ENCODE assay signal across 8 cellular contexts in genomic region chr17:4899341-4900230, GRCh38. TPM values are rescaled to one million over a fixed set of nuclear protein-coding genes. Genes with fewer than 3 reads are reported as not detected.
A peak's percentile ranks its signal among the peaks of the same experiment; 100 is the strongest.
DNase-seq lines count a peak whose midpoint lies in the region; ATAC-seq and TF ChIP-seq lines count a peak whose summit lies in the region.

Gene C17orf107 (plus strand): TSS chr17:4899536. CDS start chr17:4899763, 227 bp downstream.

- peak within 1 kb of the TSS; percentile 16 to 93; a peak in 2 of 4 replicates for H4K8ac ChIP-seq in IMR-90 (ENCODE audit: low read depth in 2 of 2, low read length in 2 of 2)

- DNase-seq in IMR-90 (peak; percentile 79), mesothelial cell of epicardium (ENCODE audit: low spot score in 2 of 2, unreplicated experiment in 2 of 2) (peak; percentile 69), NCI-H128 (lab: John Stamatoyannopoulos, UW; ENCODE audit: unreplicated experiment) (no peak)
- peak; percentile 93 to 97 for DNase-seq in activated CD8-positive, alpha-beta memory T cell treated with anti-CD3 and anti-CD28 coated beads for 4 hours (ENCODE audit: low read depth in 2 of 2)
- peak; percentile 95 to 97 (median 97) for DNase-seq in effector memory CD8-positive, alpha-beta T cell
- DNase-seq in stimulated activated CD8-positive, alpha-beta memory T cell treated with anti-CD3 and anti-CD28 coated beads, Interleukin-15, amount 100 ng/mL, for 24 hours (ENCODE audit: low read depth), result peak; percentile 86

- no peak for TF ChIP-seq CTCF in DOHH2 (IDR thresholded peaks at IDR 0.05; ENCODE audit: low read depth, low read length, poor library complexity, severe bottlenecking)
- TF ChIP-seq CTCF in IMR-90 (conservative IDR thresholded peaks at IDR 0.05; ENCODE audit: low read depth, low read length), result no peak
- no peak for TF ChIP-seq CTCF in mesothelial cell of epicardium (IDR thresholded peaks at IDR 0.05; ENCODE audit: unreplicated experiment)

- H3K18ac ChIP-seq in IMR-90 (ENCODE audit: low read depth, low read length), result 0 out of 2 replicates have a peak within 1 kb of the TSS, but pooled peaks have one; percentile 1

- in situ Hi-C loops in IMR-90 (cut with MboI; ENCODE audit: low sequenced_read_pairs), result no loop called here

- no peak for TF ChIP-seq POLR2A in IMR-90 (IDR thresholded peaks at IDR 0.05; ENCODE audit: low read depth, low read length)

- H3K27ac Mint-ChIP-seq in effector memory CD8-positive, alpha-beta T cell, result peak within 1 kb of the TSS; percentile 91 to 93
- peak within 1 kb of the TSS; percentile 84 for H3K27ac Mint-ChIP-seq in mesothelial cell of epicardium

- peak within 1 kb of the TSS; percentile 37; the same call in 1 of the 2 replicates for H4K5ac ChIP-seq in IMR-90 (ENCODE audit: low read depth, low read length)

- no peaks in the 10 kb centered on the region for H3K79me2 ChIP-seq in DOHH2 (ENCODE audit: control insufficient read depth, low read length)

- H2BK15ac ChIP-seq in IMR-90 (ENCODE audit: low read depth, low read length), result no peak within 1 kb of the TSS

- POLR2A ChIA-PET in IMR-90 (lab: Charles Lee; ENCODE audit: unreplicated experiment), result no interaction called here

- no peak within 1 kb of the TSS for H2BK20ac ChIP-seq in IMR-90 (ENCODE audit: low read depth, low read length)

- H3K4me2 ChIP-seq in DOHH2 (ENCODE audit: low read length) (peak within 1 kb of the TSS; percentile 62), IMR-90 (ENCODE audit: low read depth, low read length) (peak within 1 kb of the TSS; percentile 50)

- peak within 1 kb of the TSS; percentile 85 to 86 for H3K4me3 Mint-ChIP-seq in effector memory CD8-positive, alpha-beta T cell
- peak within 1 kb of the TSS; percentile 69 for H3K4me3 Mint-ChIP-seq in mesothelial cell of epicardium

- H2AK9ac ChIP-seq in IMR-90 (replicated peaks; ENCODE audit: low read depth, low read length, poor library complexity), result peak within 1 kb of the TSS; percentile 58

- no peak within 1 kb of the TSS for H2BK5ac ChIP-seq in IMR-90 (ENCODE audit: low read depth, low read length, poor library complexity, severe bottlenecking)

- H3K27me3 ChIP-seq in DOHH2 (ENCODE audit: control insufficient read depth, low read length) (peaks cover 17% of the 10 kb centered on the region), IMR-90 (ENCODE audit: control insufficient read depth, insufficient read depth, low read length) (no peaks in the 10 kb centered on the region; the same call in 1 of the 2 replicates)

- dilution Hi-C loops in IMR-90 (cut with HindIII; ENCODE audit: low sequenced_read_pairs, unreplicated experiment), result no loop called here

- H3K36me3 Mint-ChIP-seq in effector memory CD8-positive, alpha-beta T cell (ENCODE audit: insufficient read depth), result peaks cover 63% of the 10 kb centered on the region
- peaks cover 12% of the 10 kb centered on the region for H3K36me3 Mint-ChIP-seq in mesothelial cell of epicardium

- no peaks in the 10 kb centered on the region for H3K9me2 ChIP-seq in DOHH2 (replicated peaks; ENCODE audit: control insufficient read depth, low read length)

- H3K27me3 Mint-ChIP-seq in effector memory CD8-positive, alpha-beta T cell, result no peaks in the 10 kb centered on the region
- no peaks in the 10 kb centered on the region for H3K27me3 Mint-ChIP-seq in mesothelial cell of epicardium (ENCODE audit: low read depth)

- WGBS in IMR-90 (ENCODE audit: extremely low coverage in 2 of 2, insufficient read length in 1 of 2), 2 experiments, result 18% methylated on average over 35 of the region's 60 CpGs; no CpG with 5 or more reads in 1 of the 2 experiments

- no peaks in the 10 kb centered on the region for H3K9me3 Mint-ChIP-seq in effector memory CD8-positive, alpha-beta T cell
- no peaks in the 10 kb centered on the region for H3K9me3 Mint-ChIP-seq in mesothelial cell of epicardium

- no peaks in the 10 kb centered on the region; the same call in 1 of the 2 replicates for H4K20me1 ChIP-seq in DOHH2 (ENCODE audit: control insufficient read depth, insufficient read depth, low read depth, low read length)
- H4K20me1 ChIP-seq in IMR-90 (ENCODE audit: insufficient read depth, low read length), result no peaks in the 10 kb centered on the region; the same call in none of the 2 replicates

- peak within 1 kb of the TSS; percentile 60 for H3K4me3 ChIP-seq in DOHH2 (ENCODE audit: low read length)
- peak within 1 kb of the TSS; percentile 45 for H3K4me3 ChIP-seq in IMR-90 (ENCODE audit: insufficient read depth, low read depth, low read length)

- H3K36me3 ChIP-seq in DOHH2 (ENCODE audit: control insufficient read depth, low read length) (peaks cover 9% of the 10 kb centered on the region), IMR-90 (ENCODE audit: control insufficient read depth, insufficient read depth, low read length) (peaks cover 28% of the 10 kb centered on the region)

- 0 out of 2 replicates have a peak within 1 kb of the TSS, but pooled peaks have one; percentile 48 for H2AK5ac ChIP-seq in IMR-90 (ENCODE audit: low read depth, low read length)

- H3K9ac ChIP-seq in IMR-90 (ENCODE audit: low read depth, low read length), result no peak within 1 kb of the TSS

- CTCF ChIA-PET in IMR-90 (lab: Yijun Ruan, JAX), result no interaction called here

- no peak within 1 kb of the TSS for H3K27ac ChIP-seq in DOHH2 (ENCODE audit: low read depth, low read length)
- no peak within 1 kb of the TSS for H3K27ac ChIP-seq in IMR-90 (ENCODE audit: insufficient read depth, low read length)

- H3K9me1 ChIP-seq in IMR-90 (ENCODE audit: insufficient read depth, low read length), result peaks cover 4% of the 10 kb centered on the region; the same call in 1 of the 2 replicates

- ATAC-seq in IMR-90 (ENCODE audit: low read depth) (peak; percentile 58), GM18867 (IDR thresholded peaks at IDR 0.05; ENCODE audit: unreplicated experiment) (no peak)
- ATAC-seq in effector memory CD8-positive, alpha-beta T cell (replicated peaks), result peak; percentile 71

- H3K4ac ChIP-seq in IMR-90 (ENCODE audit: low read depth, low read length), result peak within 1 kb of the TSS; percentile 40; the same call in 1 of the 2 replicates

- peak within 1 kb of the TSS; percentile 84; the same call in 1 of the 2 replicates for H3K23ac ChIP-seq in IMR-90 (ENCODE audit: low read depth, low read length)

- H4K91ac ChIP-seq in IMR-90 (ENCODE audit: insufficient read depth, low read depth, low read length), result no peak within 1 kb of the TSS

- no peaks in the 10 kb centered on the region for H3K79me1 ChIP-seq in IMR-90 (ENCODE audit: low read depth in 1 of 2, low read length in 2 of 2)

- H3K14ac ChIP-seq in IMR-90 (replicated peaks; ENCODE audit: low read depth, low read length), result no peak within 1 kb of the TSS

- H3K4me1 ChIP-seq in DOHH2 (ENCODE audit: control insufficient read depth, low read length) (peaks cover 32% of the 10 kb centered on the region), IMR-90 (ENCODE audit: control insufficient read depth, insufficient read depth, low read length) (no peaks in the 10 kb centered on the region)

- no TSS peak for BruUV-seq in IMR-90 (replicated peaks; lab: Mats Ljungman, UMichigan)

- no peaks in the 10 kb centered on the region for H3F3A ChIP-seq in DOHH2 (ENCODE audit: control insufficient read depth, insufficient read depth)

- H2AFZ ChIP-seq in IMR-90 (replicated peaks; ENCODE audit: low read length, poor library complexity), result peak within 1 kb of the TSS; percentile 86

- 0 out of 2 replicates have a peak within 1 kb of the TSS, but pooled peaks have one; percentile 0 for H2BK120ac ChIP-seq in IMR-90 (ENCODE audit: low read depth, low read length)

- no peak within 1 kb of the TSS for H3K56ac ChIP-seq in IMR-90 (ENCODE audit: extremely low read depth, insufficient read depth, low read length)

- no peak for TF ChIP-seq RAD21 in IMR-90 (IDR thresholded peaks at IDR 0.05; ENCODE audit: low read length)

- peaks cover 37% of the 10 kb centered on the region in 2 donors for H3K4me1 Mint-ChIP-seq in effector memory CD8-positive, alpha-beta T cell (ENCODE audit: low read depth in 2 of 2)
- H3K4me1 Mint-ChIP-seq in mesothelial cell of epicardium, result peaks cover 13% of the 10 kb centered on the region

- intact Hi-C loops in IMR-90 (cut with micrococcal nuclease), result no loop called here

- no peaks in the 10 kb centered on the region for H3K9me3 ChIP-seq in DOHH2 (ENCODE audit: control insufficient read depth, insufficient read depth, low read length)
- H3K9me3 ChIP-seq in IMR-90 (ENCODE audit: control insufficient read depth, insufficient read depth, low read length), result no peaks in the 10 kb centered on the region; the same call in 1 of the 2 replicates

TF ChIP-seq in IMR-90, 13 proteins besides CTCF, POLR2A, EP300 and RAD21:
- TF ChIP-seq CEBPB (IDR thresholded peaks at IDR 0.05; ENCODE audit: low read depth, low read length) (peak; percentile 94), RCOR1 (IDR thresholded peaks at IDR 0.05; ENCODE audit: insufficient replicate concordance, low read length) (no peak)

RNA-seq across cellular contexts. Expression of gene C17orf107, which starts in this region (rescaled TPM):
- total RNA-seq in IMR-90 (2012; rRNA removed) (0.54 and 0.56 TPM in 2 replicates), mesothelial cell of epicardium (8.6 to 9.3 TPM (median 9.2 TPM) in 3 replicates)
- 0.82 and 1.3 TPM in 2 replicates for polyA plus RNA-seq in IMR-90 (2012; rRNA removed)
- 0.35 and 1.2 TPM in 2 replicates for polyA plus RNA-seq in IMR-90 (2012; cell fraction: cytosol; rRNA removed)
- polyA plus RNA-seq in IMR-90 (2012; cell fraction: nucleus; rRNA removed; ENCODE audit: low replicate concordance), result 0.92 and 1.2 TPM in 2 replicates
